ENCODE assay signal across 19 cellular contexts in the genomic region with DNA sequence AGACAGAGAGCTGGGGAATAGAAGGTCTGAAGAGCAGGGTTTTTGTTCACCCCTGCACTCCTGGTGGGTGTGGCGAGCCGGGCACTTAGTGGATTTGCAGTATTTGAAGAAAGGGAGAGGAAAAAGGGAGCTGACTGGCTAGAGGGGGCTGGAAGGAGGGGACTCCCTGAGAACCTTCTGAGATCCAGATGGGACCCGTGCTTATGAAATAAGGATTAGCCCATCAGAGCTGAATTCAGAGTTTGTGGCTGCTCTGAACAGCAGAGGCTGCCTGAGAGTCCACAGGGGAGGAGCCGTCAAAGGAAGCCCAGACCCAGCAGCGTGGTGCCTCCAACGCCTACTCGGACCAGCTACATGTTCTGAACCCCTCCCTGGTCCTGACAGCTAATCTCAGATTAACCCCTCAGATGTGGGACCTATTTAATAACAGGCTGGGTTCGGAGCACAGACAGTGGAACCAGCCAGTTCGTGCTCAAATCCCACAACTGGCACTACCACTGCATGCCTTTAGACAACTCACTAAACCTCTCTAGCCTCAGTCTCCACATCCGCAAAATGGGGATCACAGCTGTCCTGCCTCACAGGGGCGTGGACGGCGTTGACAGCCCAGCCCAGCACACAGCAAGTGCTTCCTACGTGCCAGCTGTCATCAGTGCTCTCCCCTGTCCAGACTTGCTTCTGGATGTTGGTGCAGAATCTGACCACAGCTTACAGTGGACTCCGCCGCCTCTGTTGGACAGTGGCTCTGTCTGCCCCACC.
DNase-seq lines count a peak whose midpoint lies in the region; ATAC-seq, FAIRE-seq and TF ChIP-seq lines count a peak whose summit lies in the region.
"Had no signal": no experiment of that assay in that cellular context is flagged by ENCODE, and none has a peak within 500 bp of the region (broad histone marks: within the 10 kb centered on the region; RNA-seq: fewer than 3 reads in every experiment).

No MANE protein-coding gene starts in this region.

- H3K9me3 ChIP-seq in K562 (replicated peaks; ENCODE audit: control insufficient read depth, insufficient read depth, low read depth, low read length) (no peaks in the 10 kb centered on the region), neuronal stem cell (replicated peaks in 1 of 2; ENCODE audit: control insufficient read depth in 2 of 2, insufficient read depth in 1 of 2, low read depth in 1 of 2, low read length in 2 of 2) (peaks cover 0 to 4% of the 10 kb centered on the region in 2 donors)
- H3K9me3 ChIP-seq: A549 had no signal

- BruUV-seq in K562 (replicated peaks; lab: Mats Ljungman, UMichigan): no TSS peak

- TF ChIP-seq CTCF in GM10248 (IDR thresholded peaks at IDR 0.05; ENCODE audit: control extremely low read depth, extremely low read depth, low read depth, missing control alignments): no peak
- TF ChIP-seq CTCF in K562 (IDR thresholded peaks at IDR 0.05 in 2 of 3, conservative IDR thresholded peaks at IDR 0.05 in 1 of 3; ENCODE audit: insufficient read depth in 2 of 3, low read depth in 1 of 3, low read length in 3 of 3): no peak

- DNase-seq in NCI-H524 (lab: John Stamatoyannopoulos, UW) (peak; percentile 13 to 53), NCI-H524 treated with DMSO at 0.1 percent for 48 hours (lab: John Stamatoyannopoulos, UW) (no peak), GM10248 (ENCODE audit: extremely low spot score) (peak; percentile 7), K562 (ENCODE audit: extremely low read depth in 1 of 4, low spot score in 3 of 4) (no peak), neuronal stem cell (ENCODE audit: low spot score) (no peak), NCI-H187 treated with DMSO at 0.1 percent for 48 hours (lab: John Stamatoyannopoulos, UW) (no peak), NCI-H1092 treated with DMSO at 0.1 percent for 48 hours (lab: John Stamatoyannopoulos, UW) (no peak)
- DNase-seq: AML-193; CD4-positive, alpha-beta T cell; DMS153; DMS79; GDM1 had no signal

- no peak overlapping the region for H2BK120ac ChIP-seq in neuronal stem cell (ENCODE audit: low read depth, low read length)

- H3K9ac ChIP-seq in K562 (ENCODE audit: insufficient read depth in 1 of 2, low read depth in 2 of 2, low read length in 2 of 2): no peak overlapping the region
- no peak overlapping the region for H3K9ac ChIP-seq in neuronal stem cell (ENCODE audit: low read depth, low read length, poor library complexity)

- H3K27ac ChIP-seq in K562 (ENCODE audit: extremely low read depth, low read depth, low read length) (no peak overlapping the region), neuronal stem cell (replicated peaks; ENCODE audit: low read length) (no peak overlapping the region)
- H3K27ac ChIP-seq: 22Rv1, A549, C4-2B had no signal

- H3K18ac ChIP-seq in neuronal stem cell (ENCODE audit: low read length): peak overlapping the region; percentile 46

- no peak overlapping the region for H3K4ac ChIP-seq in neuronal stem cell (ENCODE audit: low read length)

- 3% methylated on average over 16 of the region's 16 CpGs for WGBS in K562 (ENCODE audit: insufficient coverage, low coverage, missing lambda C conversion rate)
- no CpG with 5 or more reads among the region's 16 CpGs for WGBS in neuronal stem cell (ENCODE audit: extremely low coverage in 2 of 2, insufficient read length in 2 of 2, insufficient replicate concordance in 1 of 2), 2 donors

- H3K79me2 ChIP-seq in K562 (ENCODE audit: control insufficient read depth, insufficient read depth, low read length): no peaks in the 10 kb centered on the region

- TF ChIP-seq EP300 in K562 (IDR thresholded peaks at IDR 0.05; ENCODE audit: low read length): no peak

- H4K91ac ChIP-seq in neuronal stem cell (ENCODE audit: low read depth, low read length, poor library complexity): no peak overlapping the region

- CTCF ChIA-PET in GM10248 (lab: Yijun Ruan, JAX): interaction anchor here (1.2 kb wide), 1 partner anchor 214 kb away, joined by 3 read pairs; no protein-coding TSS in a partner anchor
- CTCF ChIA-PET in K562 (lab: Yijun Ruan, JAX; ENCODE audit: low intra/inter-chr PET ratio): no interaction called here

- H2AFZ ChIP-seq in K562 (ENCODE audit: low read depth, low read length) (peak overlapping the region; percentile 5; the same call in 1 of the 2 replicates), neuronal stem cell (ENCODE audit: low read length) (no peak overlapping the region)
- H2AFZ ChIP-seq: GM23338 had no signal

- no peak overlapping the region for H3K14ac ChIP-seq in neuronal stem cell (ENCODE audit: low read length)

- no peaks in the 10 kb centered on the region; the same call in 1 of the 2 replicates for H4K20me1 ChIP-seq in K562 (replicated peaks; ENCODE audit: control insufficient read depth, insufficient read depth, low read length)

- H3K4me1 ChIP-seq in K562 (replicated peaks in 1 of 2; ENCODE audit: control insufficient read depth in 2 of 2, insufficient read depth in 2 of 2, low read length in 2 of 2) (no peaks in the 10 kb centered on the region), neuronal stem cell (ENCODE audit: control insufficient read depth in 2 of 2, insufficient read depth in 1 of 2, low read depth in 1 of 2, low read length in 2 of 2) (peaks cover 0 to 3% of the 10 kb centered on the region in 2 donors)
- H3K4me1 ChIP-seq: A549 had no signal

- no peaks in the 10 kb centered on the region for H3K79me1 ChIP-seq in neuronal stem cell (ENCODE audit: low read depth, low read length)

- in situ Hi-C loops in K562 (cut with MboI): no loop called here

- H2BK5ac ChIP-seq in neuronal stem cell (ENCODE audit: low read length): no peak overlapping the region

- no peak overlapping the region for H3K23ac ChIP-seq in neuronal stem cell (ENCODE audit: low read depth, low read length, poor library complexity)

- no peaks in the 10 kb centered on the region for H3K9me1 ChIP-seq in K562 (ENCODE audit: control insufficient read depth, insufficient read depth, low read length)

- no peak for TF ChIP-seq RAD21 in K562 (CRISPR knock-in tag; conservative IDR thresholded peaks at IDR 0.05 in 1 of 2, IDR thresholded peaks at IDR 0.05 in 1 of 2)

- intact Hi-C loops in K562 (cut with micrococcal nuclease): no loop called here

- H4K8ac ChIP-seq in neuronal stem cell (ENCODE audit: low read depth, low read length): no peak overlapping the region

- FAIRE-seq in K562 (lab: Jason Lieb, UNC): no peak
- FAIRE-seq: A549, H54 had no signal

- H3K36me3 ChIP-seq in K562 (ENCODE audit: control insufficient read depth, insufficient read depth, low read length) (no peaks in the 10 kb centered on the region), neuronal stem cell (replicated peaks in 1 of 2; ENCODE audit: control insufficient read depth in 2 of 2, insufficient read depth in 2 of 2, low read length in 2 of 2) (no peaks in the 10 kb centered on the region)

- no peak for TF ChIP-seq POLR2A in K562 (conservative IDR thresholded peaks at IDR 0.05)

- ATAC-seq in K562 (no peak), HG02623 (IDR thresholded peaks at IDR 0.05; ENCODE audit: unreplicated experiment) (no peak)
- ATAC-seq: A549, GM23338, HCT116 had no signal

- H3K4me2 ChIP-seq in K562 (ENCODE audit: insufficient read depth, low read length): peak overlapping the region; percentile 15; the same call in 1 of the 2 replicates
- H3K4me2 ChIP-seq in neuronal stem cell (ENCODE audit: insufficient read depth, low read length, poor library complexity, severe bottlenecking): no peak overlapping the region
- H3K4me2 ChIP-seq: A549, GM23338 had no signal

- H2BK15ac ChIP-seq in neuronal stem cell (ENCODE audit: low read length): no peak overlapping the region

- H3K4me3 ChIP-seq in K562: no peak overlapping the region
- H3K4me3 ChIP-seq in neuronal stem cell (ENCODE audit: low read length in 2 of 2): no peak overlapping the region
- H3K4me3 ChIP-seq: A549, GM23338 had no signal

- H2BK12ac ChIP-seq in neuronal stem cell (ENCODE audit: low read length): no peak overlapping the region

- POLR2A ChIA-PET in GM10248 (lab: Yijun Ruan, JAX): no interaction called here
- POLR2A ChIA-PET in K562 (lab: Yijun Ruan, JAX): interaction anchor here (0.9 to 1.4 kb wide), 2 partner anchors 12 to 19 kb away, joined by 3 to 4 read pairs; no protein-coding TSS in a partner anchor

- H3K27me3 ChIP-seq in K562 (ENCODE audit: control insufficient read depth in 2 of 2, insufficient read depth in 2 of 2, low read length in 2 of 2): peaks cover 4 to 47% of the 10 kb centered on the region in 2 experiments; a peak in 4 of 5 replicates
- no peaks in the 10 kb centered on the region for H3K27me3 ChIP-seq in neuronal stem cell (ENCODE audit: control insufficient read depth in 3 of 3, insufficient read depth in 3 of 3, low read depth in 1 of 3, low read length in 3 of 3)

- H2AK5ac ChIP-seq in neuronal stem cell (ENCODE audit: low read depth, low read length): no peak overlapping the region

TF ChIP-seq in K562, 482 proteins besides CTCF, POLR2A, EP300 and RAD21 (continues in another document):
- TF ChIP-seq KDM1A (IDR thresholded peaks at IDR 0.05) (peak in 1 of 2 experiments; percentile 27; a peak in 1 of 4 replicates), NUFIP1 (IDR thresholded peaks at IDR 0.05; ENCODE audit: partially characterized antibody) (no peak), ETV1 (tag; conservative IDR thresholded peaks at IDR 0.05; ENCODE audit: low read depth) (no peak), RCOR1 (IDR thresholded peaks at IDR 0.05; ENCODE audit: borderline replicate concordance in 1 of 2, low read depth in 2 of 2, low read length in 2 of 2) (0 out of 4 replicates have a peak, but pooled peaks of 1 of the 2 experiments have one; percentile 10), RBM25 (IDR thresholded peaks at IDR 0.05; ENCODE audit: low read depth, low read length, severe bottlenecking) (peak; percentile 26), TFAM (CRISPR knock-in tag; conservative IDR thresholded peaks at IDR 0.05) (no peak)
- TF ChIP-seq, protein P1, sequence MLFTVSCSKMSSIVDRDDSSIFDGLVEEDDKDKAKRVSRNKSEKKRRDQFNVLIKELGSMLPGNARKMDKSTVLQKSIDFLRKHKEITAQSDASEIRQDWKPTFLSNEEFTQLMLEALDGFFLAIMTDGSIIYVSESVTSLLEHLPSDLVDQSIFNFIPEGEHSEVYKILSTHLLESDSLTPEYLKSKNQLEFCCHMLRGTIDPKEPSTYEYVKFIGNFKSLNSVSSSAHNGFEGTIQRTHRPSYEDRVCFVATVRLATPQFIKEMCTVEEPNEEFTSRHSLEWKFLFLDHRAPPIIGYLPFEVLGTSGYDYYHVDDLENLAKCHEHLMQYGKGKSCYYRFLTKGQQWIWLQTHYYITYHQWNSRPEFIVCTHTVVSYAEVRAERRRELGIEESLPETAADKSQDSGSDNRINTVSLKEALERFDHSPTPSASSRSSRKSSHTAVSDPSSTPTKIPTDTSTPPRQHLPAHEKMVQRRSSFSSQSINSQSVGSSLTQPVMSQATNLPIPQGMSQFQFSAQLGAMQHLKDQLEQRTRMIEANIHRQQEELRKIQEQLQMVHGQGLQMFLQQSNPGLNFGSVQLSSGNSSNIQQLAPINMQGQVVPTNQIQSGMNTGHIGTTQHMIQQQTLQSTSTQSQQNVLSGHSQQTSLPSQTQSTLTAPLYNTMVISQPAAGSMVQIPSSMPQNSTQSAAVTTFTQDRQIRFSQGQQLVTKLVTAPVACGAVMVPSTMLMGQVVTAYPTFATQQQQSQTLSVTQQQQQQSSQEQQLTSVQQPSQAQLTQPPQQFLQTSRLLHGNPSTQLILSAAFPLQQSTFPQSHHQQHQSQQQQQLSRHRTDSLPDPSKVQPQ (CRISPR knock-in tag; IDR thresholded peaks at IDR 0.05; ENCODE audit: borderline replicate concordance): no peak

Comparison
In these comparisons a context has a peak if more than half of its experiments do, and no peak if none do; other contexts are left out.
1. DNase-seq: peak in NCI-H524 (2 of 2) and GM10248 (single experiment); none in NCI-H524 treated with DMSO at 0.1 percent for 48 hours (single experiment), K562 (0 of 4), neuronal stem cell (single experiment), NCI-H187 treated with DMSO at 0.1 percent for 48 hours (single experiment) and NCI-H1092 treated with DMSO at 0.1 percent for 48 hours (single experiment).